ENCODE assay signal across 12 cellular contexts in the genomic region with DNA sequence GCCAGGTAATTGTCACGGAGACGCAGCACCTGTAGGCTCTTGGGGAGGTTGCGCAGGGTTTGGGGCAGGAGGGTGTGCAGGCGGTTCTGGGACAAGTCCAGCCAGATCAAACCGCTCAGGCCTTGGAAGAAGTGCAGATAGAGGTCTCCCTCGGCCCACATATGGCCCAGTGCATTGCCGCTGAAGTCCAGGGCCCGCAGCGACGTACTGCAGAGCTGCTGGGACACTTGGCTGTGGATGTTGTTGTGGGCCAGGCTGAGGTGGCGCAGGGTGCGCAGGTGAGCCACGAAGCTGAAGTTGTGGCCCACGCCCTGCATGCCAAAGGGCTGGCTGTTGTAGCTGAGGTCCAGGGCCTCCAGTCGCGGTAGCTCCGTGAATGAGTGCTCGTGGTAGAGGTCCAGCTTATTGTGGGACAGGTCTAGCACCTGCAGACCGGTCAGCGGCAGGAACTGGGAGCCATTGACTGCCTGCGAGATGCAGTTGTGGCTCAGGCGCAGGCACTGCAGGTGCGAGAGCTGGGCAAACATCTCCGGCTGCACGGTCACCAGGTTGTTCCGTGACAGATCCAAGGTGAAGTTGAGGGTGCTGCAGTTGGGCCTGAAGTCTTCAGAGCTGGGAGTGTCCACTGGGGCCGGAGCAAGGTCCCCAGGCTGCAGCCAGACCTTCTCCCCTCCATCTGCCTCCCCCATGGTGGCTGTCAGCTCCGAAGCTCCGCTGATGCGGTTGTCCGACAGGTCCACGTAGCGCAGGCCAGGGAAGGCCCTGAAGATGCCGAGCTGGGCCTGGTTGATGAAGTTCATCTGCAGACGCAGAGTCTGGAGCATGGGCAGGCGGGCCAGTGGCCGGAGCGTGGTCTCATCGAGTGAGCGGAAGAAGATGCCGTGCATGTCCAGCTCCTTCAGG. TPM values are rescaled to one million over a fixed set of nuclear protein-coding genes. Genes with fewer than 3 reads are reported as not detected.
DNase-seq lines count a peak whose midpoint lies in the region; ATAC-seq and TF ChIP-seq lines count a peak whose summit lies in the region.
"Had no signal": no experiment of that assay in that cellular context is flagged by ENCODE, and none has a peak within 500 bp of the region (broad histone marks: within the 10 kb centered on the region; RNA-seq: fewer than 3 reads in every experiment).

No MANE protein-coding gene starts in this region.

- POLR2A ChIA-PET in activated CD4-positive, alpha-beta memory T cell treated with anti-CD3 and anti-CD28 coated beads, Interleukin-2, amount 10 ng/mL, durations not matched to agents 7 days and 5 days (lab: Charles Lee): interaction anchor here (0.9 to 11.1 kb wide), 13 partner anchors 9 to 540 kb away, joined by 3 to 121 read pairs (median 4); a partner anchor contains a TSS
- POLR2A ChIA-PET in naive thymus-derived CD8-positive, alpha-beta T cell (lab: Charles Lee): interaction anchor here (0.5 to 58.8 kb wide), 13 partner anchors 10 to 236 kb away, joined by 3 to 1841 read pairs (median 3); a partner anchor contains a TSS

- H3K27ac ChIP-seq in H9 (ENCODE audit: insufficient read length, low read depth, low read length): no peak overlapping the region
- H3K27ac ChIP-seq: ascending aorta had no signal

- H2BK20ac ChIP-seq in H9 (ENCODE audit: low read depth, low read length, poor library complexity, severe bottlenecking): no peak overlapping the region

- no CpG with 5 or more reads among the region's 41 CpGs for WGBS in H9 (ENCODE audit: extremely low coverage, insufficient read length, low lambda C conversion rate)

- no peak overlapping the region for H3K56ac ChIP-seq in H9 (ENCODE audit: insufficient read length, low read depth, low read length)

- H3K23ac ChIP-seq in H9 (ENCODE audit: insufficient read length, low read depth, low read length): no peak overlapping the region

- no peak overlapping the region for H3K4ac ChIP-seq in H9 (ENCODE audit: low read depth, low read length)

- no peaks in the 10 kb centered on the region; the same call in none of the 2 replicates for H3K27me3 Mint-ChIP-seq in H9 (ENCODE audit: low read depth)
- no peaks in the 10 kb centered on the region for H3K27me3 Mint-ChIP-seq in activated CD4-positive, alpha-beta memory T cell treated with anti-CD3 and anti-CD28 coated beads, Interleukin-2, amount 10 ng/mL, durations not matched to agents 7 days and 5 days
- no peaks in the 10 kb centered on the region for H3K27me3 Mint-ChIP-seq in naive thymus-derived CD8-positive, alpha-beta T cell

- ATAC-seq in naive thymus-derived CD8-positive, alpha-beta T cell: no peak
- ATAC-seq in HG03521 (IDR thresholded peaks at IDR 0.05; ENCODE audit: unreplicated experiment): no peak
- ATAC-seq: Panc1, right cardiac atrium had no signal

- H3K27me3 ChIP-seq in H9 (ENCODE audit: insufficient read depth, low read length): no peaks in the 10 kb centered on the region
- H3K27me3 ChIP-seq: ascending aorta had no signal

- H3K9me3 Mint-ChIP-seq in H9: no peaks in the 10 kb centered on the region; a peak in 2 of 5 replicates
- H3K9me3 Mint-ChIP-seq in activated CD4-positive, alpha-beta memory T cell treated with anti-CD3 and anti-CD28 coated beads, Interleukin-2, amount 10 ng/mL, durations not matched to agents 7 days and 5 days: no peaks in the 10 kb centered on the region
- no peaks in the 10 kb centered on the region for H3K9me3 Mint-ChIP-seq in naive thymus-derived CD8-positive, alpha-beta T cell

- no peaks in the 10 kb centered on the region for H4K20me1 ChIP-seq in H9 (ENCODE audit: control insufficient read depth, insufficient read depth, insufficient read length)

- H4K91ac ChIP-seq in H9 (ENCODE audit: insufficient read length, low read depth, low read length): no peak overlapping the region

- H2BK120ac ChIP-seq in H9 (ENCODE audit: low read depth, low read length, poor library complexity, severe bottlenecking): no peak overlapping the region

- H2AK5ac ChIP-seq in H9 (ENCODE audit: insufficient read length, low read length): no peak overlapping the region

- H2BK12ac ChIP-seq in H9 (ENCODE audit: insufficient read length, low read depth, low read length): no peak overlapping the region

- H3K14ac ChIP-seq in H9 (ENCODE audit: insufficient read depth, low read length): no peak overlapping the region

- no peaks in the 10 kb centered on the region for H3K9me3 ChIP-seq in H9 (ENCODE audit: control insufficient read depth, low read depth, low read length)
- H3K9me3 ChIP-seq: ascending aorta had no signal

- H2AFZ ChIP-seq in H9 (ENCODE audit: low read length): no peak overlapping the region

- no peak overlapping the region for H3T11ph ChIP-seq in H9 (ENCODE audit: low read length)

- H3K4me1 Mint-ChIP-seq in H9: peaks cover 0 to 24% of the 10 kb centered on the region in 2 experiments; a peak in 3 of 4 replicates
- peaks cover 87% of the 10 kb centered on the region for H3K4me1 Mint-ChIP-seq in activated CD4-positive, alpha-beta memory T cell treated with anti-CD3 and anti-CD28 coated beads, Interleukin-2, amount 10 ng/mL, durations not matched to agents 7 days and 5 days
- H3K4me1 Mint-ChIP-seq in naive thymus-derived CD8-positive, alpha-beta T cell: peaks cover 45 to 97% (median 92%) of the 10 kb centered on the region in 4 donors

- no peaks in the 10 kb centered on the region for H3K23me2 ChIP-seq in H9 (ENCODE audit: insufficient read length, low read depth, low read length, poor library complexity, severe bottlenecking)

- H3K4me3 Mint-ChIP-seq in H9: no peak overlapping the region; a peak in 1 of 5 replicates
- peak overlapping the region; percentile 77 for H3K4me3 Mint-ChIP-seq in activated CD4-positive, alpha-beta memory T cell treated with anti-CD3 and anti-CD28 coated beads, Interleukin-2, amount 10 ng/mL, durations not matched to agents 7 days and 5 days
- H3K4me3 Mint-ChIP-seq in naive thymus-derived CD8-positive, alpha-beta T cell: peak overlapping the region; percentile 77 to 92 (median 87)

- no peaks in the 10 kb centered on the region; a peak in 1 of 7 replicates for H3K36me3 Mint-ChIP-seq in H9 (ENCODE audit: insufficient read depth in 1 of 3, low read depth in 3 of 3)
- H3K36me3 Mint-ChIP-seq in activated CD4-positive, alpha-beta memory T cell treated with anti-CD3 and anti-CD28 coated beads, Interleukin-2, amount 10 ng/mL, durations not matched to agents 7 days and 5 days (ENCODE audit: low read depth): peaks cover under 1% of the 10 kb centered on the region
- H3K36me3 Mint-ChIP-seq in naive thymus-derived CD8-positive, alpha-beta T cell: peaks cover 0 to 3% (median 0%) of the 10 kb centered on the region in 3 donors

- H2BK5ac ChIP-seq in H9 (ENCODE audit: insufficient read length, low read length): no peak overlapping the region

- H3K4me2 ChIP-seq in H9 (ENCODE audit: insufficient read depth, insufficient read length, low read length): no peak overlapping the region

- CTCF ChIA-PET in activated CD4-positive, alpha-beta memory T cell treated with anti-CD3 and anti-CD28 coated beads, Interleukin-2, amount 10 ng/mL, durations not matched to agents 7 days and 5 days (lab: Charles Lee): interaction anchor here (0.8 to 7.3 kb wide), 15 partner anchors 9 to 224 kb away, joined by 3 to 138 read pairs (median 6); a partner anchor contains a TSS

- no peak overlapping the region for H2BK15ac ChIP-seq in H9 (ENCODE audit: low read depth, low read length)

- no peak for TF ChIP-seq CTCF in H9 (conservative IDR thresholded peaks at IDR 0.05)

- no peak overlapping the region for H4K5ac ChIP-seq in H9 (ENCODE audit: insufficient read length, low read depth, low read length)

- H3K9ac ChIP-seq in H9 (ENCODE audit: extremely low read depth, insufficient read length, low read length): no peak overlapping the region

- no peak overlapping the region; a peak in 1 of 7 replicates for H3K27ac Mint-ChIP-seq in H9
- H3K27ac Mint-ChIP-seq in activated CD4-positive, alpha-beta memory T cell treated with anti-CD3 and anti-CD28 coated beads, Interleukin-2, amount 10 ng/mL, durations not matched to agents 7 days and 5 days: peak overlapping the region; percentile 83
- peak overlapping the region; percentile 80 to 97 (median 94) for H3K27ac Mint-ChIP-seq in naive thymus-derived CD8-positive, alpha-beta T cell

- no peaks in the 10 kb centered on the region for H3K4me1 ChIP-seq in H9 (ENCODE audit: insufficient read depth, low read length)

- DNase-seq in H9 (peak; percentile 28), NCI-H2196 (lab: John Stamatoyannopoulos, UW; ENCODE audit: unreplicated experiment) (no peak)
- no peak for DNase-seq in activated CD4-positive, alpha-beta memory T cell treated with anti-CD3 and anti-CD28 coated beads, Interleukin-2, amount 10 ng/mL, durations not matched to agents 7 days and 5 days
- DNase-seq in naive thymus-derived CD8-positive, alpha-beta T cell: peak in 1 of 10 donors; percentile 61
- DNase-seq: NCI-H1105, NCI-H446 had no signal

- no peak overlapping the region for H3K18ac ChIP-seq in H9 (ENCODE audit: insufficient read length, low read depth, low read length)

- no peaks in the 10 kb centered on the region for H3K79me1 ChIP-seq in H9 (ENCODE audit: insufficient read depth, low read depth, low read length, poor library complexity, severe bottlenecking)

- H4K8ac ChIP-seq in H9 (replicated peaks; ENCODE audit: insufficient read length, low read depth, low read length): no peak overlapping the region

- H3K79me2 ChIP-seq in H9 (ENCODE audit: insufficient read depth, low read length): no peaks in the 10 kb centered on the region

RNA-seq across cellular contexts. Expression of a gene that starts 2.9 kb away (rescaled TPM):
- not detected in 2 replicates for total RNA-seq in H9 (2021)
- under 1 TPM; 0.55 to 0.83 TPM for total RNA-seq in activated CD4-positive, alpha-beta memory T cell treated with anti-CD3 and anti-CD28 coated beads, Interleukin-2, amount 10 ng/mL, durations not matched to agents 7 days and 5 days
- total RNA-seq in naive thymus-derived CD8-positive, alpha-beta T cell: 1 to 10 TPM; 2.4 to 2.8 TPM
- polyA plus RNA-seq in naive thymus-derived CD8-positive, alpha-beta T cell: not detected
- total RNA-seq: ascending aorta, frontal cortex, HT-29 had no signal

RNA-seq across cellular contexts. Expression of a gene that starts 16.4 kb away (rescaled TPM):
- total RNA-seq in H9 (2021): 44.8 and 50.9 TPM in 2 replicates
- 100 to 1,000 TPM; 118 to 119 TPM for total RNA-seq in activated CD4-positive, alpha-beta memory T cell treated with anti-CD3 and anti-CD28 coated beads, Interleukin-2, amount 10 ng/mL, durations not matched to agents 7 days and 5 days
- total RNA-seq in naive thymus-derived CD8-positive, alpha-beta T cell: 10 to 100 TPM; 77.2 to 77.6 TPM
- polyA plus RNA-seq in naive thymus-derived CD8-positive, alpha-beta T cell: 100 to 1,000 TPM; 112 to 171 (median 142) TPM

RNA-seq across cellular contexts. Expression of a gene that starts 23.0 kb away (rescaled TPM):
- 6.1 and 7.4 TPM in 2 replicates for total RNA-seq in H9 (2021)
- 100 to 1,000 TPM; 123 to 124 TPM for total RNA-seq in activated CD4-positive, alpha-beta memory T cell treated with anti-CD3 and anti-CD28 coated beads, Interleukin-2, amount 10 ng/mL, durations not matched to agents 7 days and 5 days
- 100 to 1,000 TPM; 108 to 114 TPM for total RNA-seq in naive thymus-derived CD8-positive, alpha-beta T cell
- 100 to 1,000 TPM in 2 of 3 donors, 10 to 100 TPM in 1; 68.0 to 172 (median 106) TPM for polyA plus RNA-seq in naive thymus-derived CD8-positive, alpha-beta T cell

RNA-seq across cellular contexts. Expression of a gene that starts 24.6 kb away (rescaled TPM):
- 39.1 and 40.4 TPM in 2 replicates for total RNA-seq in H9 (2021)
- 10 to 100 TPM; 62.1 to 62.6 TPM for total RNA-seq in activated CD4-positive, alpha-beta memory T cell treated with anti-CD3 and anti-CD28 coated beads, Interleukin-2, amount 10 ng/mL, durations not matched to agents 7 days and 5 days
- total RNA-seq in naive thymus-derived CD8-positive, alpha-beta T cell: 10 to 100 TPM; 16.2 to 18.8 TPM
- 10 to 100 TPM; 14.7 to 28.9 (median 18.5) TPM for polyA plus RNA-seq in naive thymus-derived CD8-positive, alpha-beta T cell

RNA-seq across cellular contexts. Expression of a gene that starts 55.9 kb away (rescaled TPM):
- total RNA-seq in H9 (2021): 83.1 and 84.3 TPM in 2 replicates
- total RNA-seq in activated CD4-positive, alpha-beta memory T cell treated with anti-CD3 and anti-CD28 coated beads, Interleukin-2, amount 10 ng/mL, durations not matched to agents 7 days and 5 days: 100 to 1,000 TPM; 131 TPM
- 100 to 1,000 TPM; 190 to 191 TPM for total RNA-seq in naive thymus-derived CD8-positive, alpha-beta T cell
- 100 to 1,000 TPM; 136 to 172 (median 146) TPM for polyA plus RNA-seq in naive thymus-derived CD8-positive, alpha-beta T cell

Comparison
In these comparisons a context has a peak if more than half of its experiments do, and no peak if none do; other contexts are left out.
1. H3K27ac Mint-ChIP-seq: peak in activated CD4-positive, alpha-beta memory T cell treated with anti-CD3 and anti-CD28 coated beads, Interleukin-2, amount 10 ng/mL, durations not matched to agents 7 days and 5 days (single experiment) and naive thymus-derived CD8-positive, alpha-beta T cell (10 of 10); none in H9 (0 of 3).
2. H3K4me3 Mint-ChIP-seq: peak in activated CD4-positive, alpha-beta memory T cell treated with anti-CD3 and anti-CD28 coated beads, Interleukin-2, amount 10 ng/mL, durations not matched to agents 7 days and 5 days (single experiment) and naive thymus-derived CD8-positive, alpha-beta T cell (10 of 10); none in H9 (0 of 2).
3. RNA of a gene that starts 23.0 kb away (total RNA-seq): 123 to 124 TPM in activated CD4-positive, alpha-beta memory T cell treated with anti-CD3 and anti-CD28 coated beads, Interleukin-2, amount 10 ng/mL, durations not matched to agents 7 days and 5 days and 108 to 114 TPM in naive thymus-derived CD8-positive, alpha-beta T cell; 6.1 to 7.4 TPM in H9; every median in the first group is over 10 times any median in the second.